Comparison of ENCODE assay signal across 15 cellular contexts in genomic region chr20:63129376-63129965, GRCh38.
"Had no signal": no experiment of that assay in that cellular context is flagged by ENCODE, and none has a peak within 500 bp of the region (broad histone marks: within the 10 kb centered on the region; RNA-seq: fewer than 3 reads in every experiment).

No MANE protein-coding gene starts in this region.

- ATAC-seq: left colon; naive thymus-derived CD8-positive, alpha-beta T cell had no signal

- H3K4me1 Mint-ChIP-seq: activated CD4-positive, alpha-beta memory T cell treated with anti-CD3 and anti-CD28 coated beads, Interleukin-2, amount 10 ng/mL, durations not matched to agents 7 days and 5 days had no signal

- H3K27me3 Mint-ChIP-seq: activated CD4-positive, alpha-beta memory T cell treated with anti-CD3 and anti-CD28 coated beads, Interleukin-2, amount 10 ng/mL, durations not matched to agents 7 days and 5 days had no signal

- H3K36me3 ChIP-seq: brain microvascular endothelial cell had no signal

- H3K4me3 Mint-ChIP-seq: activated CD4-positive, alpha-beta memory T cell treated with anti-CD3 and anti-CD28 coated beads, Interleukin-2, amount 10 ng/mL, durations not matched to agents 7 days and 5 days; dendritic cell treated with granulocyte-macrophage colony-stimulating factor and Interleukin-4, amounts not matched to agents 40 ng/mL and 50 ng/mL, for 4 days; naive thymus-derived CD8-positive, alpha-beta T cell; stimulated activated naive CD8-positive, alpha-beta T cell treated with anti-CD3 and anti-CD28 coated beads, Interleukin-15, Interleukin-2, amounts not matched to agents 100 ng/mL and 50 ng/mL, for 24 hours had no signal

- H3K27me3 ChIP-seq: brain microvascular endothelial cell had no signal

- H3K36me3 Mint-ChIP-seq: naive thymus-derived CD8-positive, alpha-beta T cell had no signal

- H3K27ac Mint-ChIP-seq: activated CD4-positive, alpha-beta memory T cell treated with anti-CD3 and anti-CD28 coated beads, Interleukin-2, amount 10 ng/mL, durations not matched to agents 7 days and 5 days; dendritic cell treated with granulocyte-macrophage colony-stimulating factor and Interleukin-4, amounts not matched to agents 40 ng/mL and 50 ng/mL, for 4 days; stimulated activated naive CD8-positive, alpha-beta T cell treated with anti-CD3 and anti-CD28 coated beads, Interleukin-15, Interleukin-2, amounts not matched to agents 100 ng/mL and 50 ng/mL, for 24 hours had no signal

- H3K9me3 Mint-ChIP-seq: activated CD4-positive, alpha-beta memory T cell treated with anti-CD3 and anti-CD28 coated beads, Interleukin-2, amount 10 ng/mL, durations not matched to agents 7 days and 5 days; dendritic cell treated with granulocyte-macrophage colony-stimulating factor and Interleukin-4, amounts not matched to agents 40 ng/mL and 50 ng/mL, for 4 days; naive thymus-derived CD8-positive, alpha-beta T cell; stimulated activated naive CD8-positive, alpha-beta T cell treated with anti-CD3 and anti-CD28 coated beads, Interleukin-15, Interleukin-2, amounts not matched to agents 100 ng/mL and 50 ng/mL, for 24 hours had no signal

- DNase-seq: activated CD4-positive, alpha-beta memory T cell treated with anti-CD3 and anti-CD28 coated beads, Interleukin-2, amount 10 ng/mL, durations not matched to agents 7 days and 5 days; activated CD4-positive, alpha-beta T cell treated with anti-CD3 and anti-CD28 coated beads for 1 hour; activated CD8-positive, alpha-beta memory T cell treated with anti-CD3 and anti-CD28 coated beads, Interleukin-2, amount 50 U/mL, for 48 hours; activated naive CD4-positive, alpha-beta T cell treated with anti-CD3 and anti-CD28 coated beads, Interleukin-2, amount 50 U/mL, for 16 hours; amniotic stem cell; brain microvascular endothelial cell; cerebellar nuclear complex; hippocampal formation; occipital lobe; stimulated activated CD4-positive, alpha-beta T cell treated with anti-CD3 and anti-CD28 coated beads, Interleukin-4, amount 100 ng/mL, for 24 hours; T-helper 9 cell had no signal

- H3K27ac ChIP-seq: brain microvascular endothelial cell had no signal
